In genomic region chr19:14149011-14149410, GRCh38 we compare ENCODE assay signal across 8 cellular contexts. TPM values are rescaled to one million over a fixed set of nuclear protein-coding genes. Genes with fewer than 3 reads are reported as not detected.
A peak's percentile ranks its signal among the peaks of the same experiment; 100 is the strongest.
DNase-seq lines count a peak whose midpoint lies in the region; ATAC-seq and TF ChIP-seq lines count a peak whose summit lies in the region.

No MANE protein-coding gene starts in this region.

- CTCF ChIA-PET in T-cell (lab: Charles Lee) = interaction anchor here in 1 of 2 donors (0.7 to 4.3 kb wide), 4 partner anchors 10 to 214 kb away, joined by 3 to 21 read pairs (median 6); partner anchors contain the start of gene ASF1B

- no peak overlapping the region for H3K9ac ChIP-seq in rectal smooth muscle tissue (ENCODE audit: low read length)

- H3K27ac ChIP-seq in CD4-positive, CD25-positive, alpha-beta regulatory T cell (ENCODE audit: insufficient read depth, low read length, poor library complexity, severe bottlenecking) = peak overlapping the region; percentile 90
- peak overlapping the region; percentile 69 for H3K27ac ChIP-seq in rectal smooth muscle tissue (ENCODE audit: low read depth, low read length)

- H3K4me1 Mint-ChIP-seq in CD4-positive, CD25-positive, alpha-beta regulatory T cell = peaks cover 0 to 50% (median 18%) of the 10 kb centered on the region in 4 donors
- peaks cover 35 to 48% (median 38%) of the 10 kb centered on the region in 3 donors for H3K4me1 Mint-ChIP-seq in T-cell

- no peaks in the 10 kb centered on the region for H3K9me3 Mint-ChIP-seq in CD4-positive, CD25-positive, alpha-beta regulatory T cell
- no peaks in the 10 kb centered on the region for H3K9me3 Mint-ChIP-seq in T-cell

- POLR2A ChIA-PET in T-cell (lab: Charles Lee) = no interaction called here

- H3K4me3 Mint-ChIP-seq in CD4-positive, CD25-positive, alpha-beta regulatory T cell = peak overlapping the region; percentile 77 to 90 (median 87)
- peak overlapping the region; percentile 78 to 82 (median 78) for H3K4me3 Mint-ChIP-seq in T-cell

- H3K36me3 ChIP-seq in CD4-positive, CD25-positive, alpha-beta regulatory T cell (ENCODE audit: control insufficient read depth, insufficient read depth, low read length) = no peaks in the 10 kb centered on the region
- peaks cover 8% of the 10 kb centered on the region for H3K36me3 ChIP-seq in rectal smooth muscle tissue (ENCODE audit: control insufficient read depth, insufficient read depth, low read length)

- H3K27ac Mint-ChIP-seq in CD4-positive, CD25-positive, alpha-beta regulatory T cell = peak overlapping the region; percentile 93 to 99 (median 99)
- H3K27ac Mint-ChIP-seq in T-cell = peak overlapping the region; percentile 97 to 99

- ATAC-seq in CD4-positive, CD25-positive, alpha-beta regulatory T cell (ENCODE audit: low read depth in 2 of 2) = no peak
- ATAC-seq in T-cell (replicated peaks in 1 of 4) (no peak), HG02840 (IDR thresholded peaks at IDR 0.05; ENCODE audit: low FRiP score, unreplicated experiment) (no peak)

- H3K4me3 ChIP-seq in CD4-positive, CD25-positive, alpha-beta regulatory T cell (ENCODE audit: low read depth, low read length) = peak overlapping the region; percentile 41
- H3K4me3 ChIP-seq in fibroblast of pulmonary artery (replicated peaks; ENCODE audit: low read depth, low read length) (peak overlapping the region; percentile 10), rectal smooth muscle tissue (ENCODE audit: low read length) (peak overlapping the region; percentile 45)

- no peaks in the 10 kb centered on the region for H3K27me3 ChIP-seq in CD4-positive, CD25-positive, alpha-beta regulatory T cell (ENCODE audit: control insufficient read depth, insufficient read depth, low read length)
- no peaks in the 10 kb centered on the region for H3K27me3 ChIP-seq in rectal smooth muscle tissue (ENCODE audit: control insufficient read depth, insufficient read depth, low read length)

- H3K4me1 ChIP-seq in CD4-positive, CD25-positive, alpha-beta regulatory T cell (ENCODE audit: control insufficient read depth, insufficient read depth, low read length, poor library complexity, severe bottlenecking) = peaks cover 32% of the 10 kb centered on the region
- H3K4me1 ChIP-seq in rectal smooth muscle tissue (ENCODE audit: control insufficient read depth, insufficient read depth, low read length) = peaks cover 20% of the 10 kb centered on the region

- DNase-seq in CD4-positive, CD25-positive, alpha-beta regulatory T cell = no peak
- DNase-seq in T-cell (no peak), fibroblast of pulmonary artery (ENCODE audit: low read depth) (no peak), CD1c-positive myeloid dendritic cell (ENCODE audit: extremely low spot score) (no peak), OCI-M2 (lab: John Stamatoyannopoulos, UW; ENCODE audit: unreplicated experiment) (no peak)
- DNase-seq in stimulated activated CD4-positive, alpha-beta T cell treated with anti-CD3 and anti-CD28 coated beads, Interleukin-12 subunit alpha, Interleukin-12 subunit beta, amount 100 ng/mL, for 4 hours = no peak

- H3K9me3 ChIP-seq in CD4-positive, CD25-positive, alpha-beta regulatory T cell (ENCODE audit: control insufficient read depth in 2 of 2, low read length in 2 of 2) = no peaks in the 10 kb centered on the region

- H3K27me3 Mint-ChIP-seq in CD4-positive, CD25-positive, alpha-beta regulatory T cell = no peaks in the 10 kb centered on the region
- H3K27me3 Mint-ChIP-seq in T-cell = no peaks in the 10 kb centered on the region

- peaks cover 10% of the 10 kb centered on the region for H3K36me3 Mint-ChIP-seq in CD4-positive, CD25-positive, alpha-beta regulatory T cell
- H3K36me3 Mint-ChIP-seq in T-cell = peaks cover 7% of the 10 kb centered on the region

- TF ChIP-seq CTCF in fibroblast of pulmonary artery (IDR thresholded peaks at IDR 0.05; ENCODE audit: low read length, missing control alignments) = no peak

RNA-seq across cellular contexts. Expression of gene ASF1B, which starts 12.6 kb away (rescaled TPM):
- 4.6 TPM for total RNA-seq in CD4-positive, CD25-positive, alpha-beta regulatory T cell
- polyA plus RNA-seq in CD4-positive, CD25-positive, alpha-beta regulatory T cell = 10 to 100 TPM in 1 of 4 donors, 1 to 10 TPM in 3; 6.2 to 10.1 (median 8.7) TPM
- 1 to 10 TPM; 2.6 to 4.4 (median 3.3) TPM for total RNA-seq in T-cell

RNA-seq across cellular contexts. Expression of gene PRKACA, which starts 31.4 kb away (rescaled TPM):
- total RNA-seq in CD4-positive, CD25-positive, alpha-beta regulatory T cell = 40.2 TPM
- 1 to 10 TPM in 2 of 4 donors, under 1 TPM in 2; 0.47 to 1.8 (median 1.00) TPM for polyA plus RNA-seq in CD4-positive, CD25-positive, alpha-beta regulatory T cell
- 10 to 100 TPM; 43.0 to 53.5 (median 48.9) TPM for total RNA-seq in T-cell

RNA-seq across cellular contexts. Expression of gene ADGRL1, which starts 57.0 kb away (rescaled TPM):
- total RNA-seq in CD4-positive, CD25-positive, alpha-beta regulatory T cell = 8.2 TPM
- under 1 TPM in 3 of 4 donors, not detected in 1; 0.21 to 0.40 (median 0.29) TPM for polyA plus RNA-seq in CD4-positive, CD25-positive, alpha-beta regulatory T cell
- total RNA-seq in T-cell = 10 to 100 TPM; 19.9 to 31.2 (median 28.0) TPM

RNA-seq across cellular contexts. Expression of gene SAMD1, which starts 58.5 kb away (rescaled TPM):
- total RNA-seq in CD4-positive, CD25-positive, alpha-beta regulatory T cell = 24.1 TPM
- 1 to 10 TPM in 2 of 4 donors, under 1 TPM in 2; 0.80 to 1.4 (median 1.0) TPM for polyA plus RNA-seq in CD4-positive, CD25-positive, alpha-beta regulatory T cell
- 10 to 100 TPM; 38.9 to 75.0 (median 59.2) TPM for total RNA-seq in T-cell
